ENCODE assay signal across 26 cellular contexts in the genomic region with DNA sequence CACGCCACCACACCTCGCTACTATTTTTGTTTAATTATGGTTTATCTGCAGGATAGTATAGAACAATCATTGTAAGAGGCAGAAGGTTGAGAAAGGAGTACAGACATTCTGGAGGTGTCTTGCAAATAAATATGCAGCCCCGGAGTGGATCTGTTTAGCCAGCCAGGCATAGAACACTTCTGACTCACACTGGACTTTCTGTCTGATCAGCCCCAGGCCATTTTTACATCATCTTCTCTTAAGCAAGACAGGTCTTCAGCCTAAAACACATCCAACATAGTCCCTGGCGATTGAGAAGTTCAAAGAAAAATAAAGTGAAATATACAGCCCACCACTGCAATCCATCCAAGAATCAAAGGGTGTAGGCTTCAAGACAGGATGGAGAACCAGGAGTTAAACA.
DNase-seq lines count a peak whose midpoint lies in the region; ATAC-seq and TF ChIP-seq lines count a peak whose summit lies in the region.
"Had no signal": no experiment of that assay in that cellular context is flagged by ENCODE, and none has a peak within 500 bp of the region (broad histone marks: within the 10 kb centered on the region; RNA-seq: fewer than 3 reads in every experiment).

No MANE protein-coding gene starts in this region.

- TF ChIP-seq POLR2A in transverse colon (IDR thresholded peaks at IDR 0.05) = no peak

- H3K9me3 Mint-ChIP-seq in CD4-positive, CD25-positive, alpha-beta regulatory T cell = no peaks in the 10 kb centered on the region
- H3K9me3 Mint-ChIP-seq in mesothelial cell of epicardium = no peaks in the 10 kb centered on the region

- no peak for TF ChIP-seq EP300 in transverse colon (IDR thresholded peaks at IDR 0.05; ENCODE audit: low read depth)

- DNase-seq in CD4-positive, CD25-positive, alpha-beta regulatory T cell = no peak
- DNase-seq in MG63 (peak; percentile 23), epithelial cell of esophagus (ENCODE audit: low read depth) (peak; percentile 25), mesothelial cell of epicardium (ENCODE audit: low spot score in 2 of 2, unreplicated experiment in 2 of 2) (no peak), T-helper 17 cell (no peak), NCI-H1105 treated with DMSO at 0.1 percent for 48 hours (lab: John Stamatoyannopoulos, UW) (no peak), transverse colon (no peak), NAMALWA (ENCODE audit: low spot score) (no peak)
- DNase-seq: activated CD4-positive, alpha-beta T cell treated with anti-CD3 and anti-CD28 coated beads, Interleukin-2, amount 10 ng/mL, durations not matched to agents 7 days and 5 days; activated CD8-positive, alpha-beta memory T cell treated with anti-CD3 and anti-CD28 coated beads, Interleukin-2, amount 50 U/mL, for 48 hours; activated gamma-delta T cell; adrenal gland; BE2C; cerebellar nuclear complex; effector CD4-positive, alpha-beta T cell; KG1; lower lobe of right lung; NCI-H1930; NCI-H2227 treated with DMSO at 0.1 percent for 48 hours; NCI-H82; OCI-M1; SHP77 treated with DMSO at 0.1 percent for 48 hours; stomach; T-cell; upper lobe of left lung had no signal

- H3K4me3 ChIP-seq in CD4-positive, CD25-positive, alpha-beta regulatory T cell (ENCODE audit: low read depth, low read length) = no peak overlapping the region
- no peak overlapping the region for H3K4me3 ChIP-seq in MG63
- H3K4me3 ChIP-seq in epithelial cell of esophagus (ENCODE audit: low read length) = no peak overlapping the region
- H3K4me3 ChIP-seq in transverse colon = no peak overlapping the region
- H3K4me3 ChIP-seq: adrenal gland, hepatocyte, lower lobe of right lung, stomach, upper lobe of left lung had no signal

- no peak overlapping the region for H3K4me3 Mint-ChIP-seq in CD4-positive, CD25-positive, alpha-beta regulatory T cell
- H3K4me3 Mint-ChIP-seq in mesothelial cell of epicardium (no peak overlapping the region), T-helper 17 cell (no peak overlapping the region)
- H3K4me3 Mint-ChIP-seq: activated CD4-positive, alpha-beta T cell treated with anti-CD3 and anti-CD28 coated beads, Interleukin-2, amount 10 ng/mL, durations not matched to agents 7 days and 5 days; T-cell had no signal

- no peaks in the 10 kb centered on the region for H3K36me3 ChIP-seq in CD4-positive, CD25-positive, alpha-beta regulatory T cell (ENCODE audit: control insufficient read depth, insufficient read depth, low read length)
- H3K36me3 ChIP-seq in MG63 (no peaks in the 10 kb centered on the region), transverse colon (no peaks in the 10 kb centered on the region)
- H3K36me3 ChIP-seq: adrenal gland, BE2C, lower lobe of right lung, stomach, upper lobe of left lung had no signal

- no peaks in the 10 kb centered on the region for H3K4me1 ChIP-seq in CD4-positive, CD25-positive, alpha-beta regulatory T cell (ENCODE audit: control insufficient read depth, insufficient read depth, low read length, poor library complexity, severe bottlenecking)
- peaks cover 0 to 7% (median 0%) of the 10 kb centered on the region in 4 donors for H3K4me1 ChIP-seq in transverse colon
- H3K4me1 ChIP-seq: BE2C had no signal

- intact Hi-C loops in transverse colon (cut with DNase I; ENCODE audit: low total_unique reads) = no loop called here

- in situ Hi-C loops in transverse colon (cut with MboI; ENCODE audit: low pct_ligation_motif_present in 1 of 4, low pct_unique_long_range_greater_than_20kb in 1 of 4, low sequenced_read_pairs in 3 of 4) = no loop called here

- H3K36me3 Mint-ChIP-seq in CD4-positive, CD25-positive, alpha-beta regulatory T cell = peaks cover 17% of the 10 kb centered on the region
- no peaks in the 10 kb centered on the region for H3K36me3 Mint-ChIP-seq in mesothelial cell of epicardium
- H3K36me3 Mint-ChIP-seq in T-helper 17 cell (ENCODE audit: low read depth) = peaks cover 9% of the 10 kb centered on the region

- H3K27ac ChIP-seq in CD4-positive, CD25-positive, alpha-beta regulatory T cell (ENCODE audit: insufficient read depth, low read length, poor library complexity, severe bottlenecking) = no peak overlapping the region
- H3K27ac ChIP-seq in transverse colon = peak overlapping the region in 2 of 4 donors; percentile 31 to 34
- H3K27ac ChIP-seq: adrenal gland, lower lobe of right lung, stomach, upper lobe of left lung had no signal

- peak overlapping the region in 2 of 3 donors; percentile 15 to 86 for H3K27ac Mint-ChIP-seq in CD4-positive, CD25-positive, alpha-beta regulatory T cell
- H3K27ac Mint-ChIP-seq in mesothelial cell of epicardium (peak overlapping the region; percentile 17), T-helper 17 cell (no peak overlapping the region)

- H3K4me1 Mint-ChIP-seq in CD4-positive, CD25-positive, alpha-beta regulatory T cell = peaks cover 4 to 53% (median 37%) of the 10 kb centered on the region in 4 donors
- H3K4me1 Mint-ChIP-seq in mesothelial cell of epicardium (peaks cover 9% of the 10 kb centered on the region), T-helper 17 cell (peaks cover 40% of the 10 kb centered on the region)

- no peaks in the 10 kb centered on the region for H3K9me3 ChIP-seq in CD4-positive, CD25-positive, alpha-beta regulatory T cell (ENCODE audit: control insufficient read depth in 2 of 2, low read length in 2 of 2)
- H3K9me3 ChIP-seq in MG63 (no peaks in the 10 kb centered on the region), T-helper 17 cell (ENCODE audit: control insufficient read depth, low read length, poor library complexity, severe bottlenecking) (no peaks in the 10 kb centered on the region), transverse colon (no peaks in the 10 kb centered on the region)
- H3K9me3 ChIP-seq: adrenal gland, BE2C, lower lobe of right lung, stomach, upper lobe of left lung had no signal

- ATAC-seq in CD4-positive, CD25-positive, alpha-beta regulatory T cell (ENCODE audit: low read depth in 2 of 2) = no peak
- no peak for ATAC-seq in T-helper 17 cell
- ATAC-seq: lower lobe of right lung, T-cell had no signal

- H3K27me3 ChIP-seq in CD4-positive, CD25-positive, alpha-beta regulatory T cell (ENCODE audit: control insufficient read depth, insufficient read depth, low read length) = no peaks in the 10 kb centered on the region
- H3K27me3 ChIP-seq in MG63 = no peaks in the 10 kb centered on the region
- H3K27me3 ChIP-seq in transverse colon = no peaks in the 10 kb centered on the region
- H3K27me3 ChIP-seq: adrenal gland, BE2C, hepatocyte, stomach, upper lobe of left lung had no signal

- TF ChIP-seq CTCF in epithelial cell of esophagus (IDR thresholded peaks at IDR 0.05; ENCODE audit: insufficient read depth, low read depth, low read length, missing control alignments) (no peak), mesothelial cell of epicardium (IDR thresholded peaks at IDR 0.05; ENCODE audit: unreplicated experiment) (no peak), transverse colon (IDR thresholded peaks at IDR 0.05) (no peak)

- 81 to 89% methylated on average over 4 of the region's 4 CpGs for WGBS in transverse colon (ENCODE audit: low coverage in 1 of 2), 2 donors

- peaks cover 5% of the 10 kb centered on the region for H3K27me3 Mint-ChIP-seq in CD4-positive, CD25-positive, alpha-beta regulatory T cell
- H3K27me3 Mint-ChIP-seq in mesothelial cell of epicardium (ENCODE audit: low read depth) (peaks cover 2% of the 10 kb centered on the region), T-helper 17 cell (no peaks in the 10 kb centered on the region)
- H3K27me3 Mint-ChIP-seq: activated CD4-positive, alpha-beta T cell treated with anti-CD3 and anti-CD28 coated beads, Interleukin-2, amount 10 ng/mL, durations not matched to agents 7 days and 5 days; T-cell had no signal

Comparison
In these comparisons a context has a peak if more than half of its experiments do, and no peak if none do; other contexts are left out.
1. DNase-seq: peak in MG63 (single experiment) and epithelial cell of esophagus (single experiment); none in CD4-positive, CD25-positive, alpha-beta regulatory T cell (0 of 3), mesothelial cell of epicardium (0 of 2), T-helper 17 cell (0 of 3), NCI-H1105 treated with DMSO at 0.1 percent for 48 hours (single experiment), transverse colon (single experiment) and NAMALWA (single experiment).